9 cellular contexts compared by ENCODE assay signal in genomic region chr1:170664283-170664827, GRCh38. TPM values are rescaled to one million over a fixed set of nuclear protein-coding genes. Genes with fewer than 3 reads are reported as not detected.
DNase-seq lines count a peak whose midpoint lies in the region; FAIRE-seq and TF ChIP-seq lines count a peak whose summit lies in the region.
"Had no signal": no experiment of that assay in that cellular context is flagged by ENCODE, and none has a peak within 500 bp of the region (broad histone marks: within the 10 kb centered on the region; RNA-seq: fewer than 3 reads in every experiment).

No MANE protein-coding gene starts in this region.

- no peak for FAIRE-seq in urothelium cell line (lab: Jason Lieb, UNC)
- FAIRE-seq: TTC549 had no signal

- no peaks in the 10 kb centered on the region for H3K9me3 Mint-ChIP-seq in activated naive CD8-positive, alpha-beta T cell (ENCODE audit: low read depth)
- peaks cover 6% of the 10 kb centered on the region for H3K9me3 Mint-ChIP-seq in activated naive CD8-positive, alpha-beta T cell treated with anti-CD3 and anti-CD28 coated beads for 36 hours

- peaks cover 44% of the 10 kb centered on the region for H3K27me3 Mint-ChIP-seq in activated naive CD8-positive, alpha-beta T cell
- peaks cover 100% of the 10 kb centered on the region for H3K27me3 Mint-ChIP-seq in activated naive CD8-positive, alpha-beta T cell treated with anti-CD3 and anti-CD28 coated beads for 36 hours

- peak overlapping the region; percentile 52 for H3K4me3 Mint-ChIP-seq in activated naive CD8-positive, alpha-beta T cell
- H3K4me3 Mint-ChIP-seq in activated naive CD8-positive, alpha-beta T cell treated with anti-CD3 and anti-CD28 coated beads for 36 hours, result no peak overlapping the region

- H3K27ac Mint-ChIP-seq in activated naive CD8-positive, alpha-beta T cell, result no peak overlapping the region
- H3K27ac Mint-ChIP-seq in activated naive CD8-positive, alpha-beta T cell treated with anti-CD3 and anti-CD28 coated beads for 36 hours, result no peak overlapping the region

- peaks cover 54% of the 10 kb centered on the region for H3K4me1 Mint-ChIP-seq in activated naive CD8-positive, alpha-beta T cell (ENCODE audit: low read depth)
- peaks cover 30% of the 10 kb centered on the region for H3K4me1 Mint-ChIP-seq in activated naive CD8-positive, alpha-beta T cell treated with anti-CD3 and anti-CD28 coated beads for 36 hours

- H3K27ac ChIP-seq in coronary artery, result peak overlapping the region; percentile 90 to 97

- H3K4me3 ChIP-seq in coronary artery, result peak overlapping the region; percentile 71

- H3K36me3 Mint-ChIP-seq in activated naive CD8-positive, alpha-beta T cell, result no peaks in the 10 kb centered on the region
- peaks cover 5% of the 10 kb centered on the region for H3K36me3 Mint-ChIP-seq in activated naive CD8-positive, alpha-beta T cell treated with anti-CD3 and anti-CD28 coated beads for 36 hours

- no peak for DNase-seq in activated naive CD8-positive, alpha-beta T cell treated with anti-CD3 and anti-CD28 coated beads for 36 hours
- DNase-seq in coronary artery (ENCODE audit: low spot score) (no peak), medulla oblongata (ENCODE audit: extremely low spot score) (peak; percentile 22), urothelium cell line (ENCODE audit: low spot score) (peak; percentile 55), OCI-M2 (lab: John Stamatoyannopoulos, UW; ENCODE audit: unreplicated experiment) (no peak), T1000 (lab: John Stamatoyannopoulos, UW) (no peak), DMS 273 treated with DMSO at 0.1 percent for 48 hours (lab: John Stamatoyannopoulos, UW) (no peak)

- TF ChIP-seq CTCF in coronary artery (IDR thresholded peaks at IDR 0.05), result no peak

RNA-seq across cellular contexts. Expression of gene PRRX1, which starts 0.4 kb away (rescaled TPM):
- not detected for total RNA-seq in activated naive CD8-positive, alpha-beta T cell treated with anti-CD3 and anti-CD28 coated beads for 36 hours

Comparison
In these comparisons a context has a peak if more than half of its experiments do, and no peak if none do; other contexts are left out.
1. DNase-seq: peak in medulla oblongata (single experiment) and urothelium cell line (single experiment); none in activated naive CD8-positive, alpha-beta T cell treated with anti-CD3 and anti-CD28 coated beads for 36 hours (single experiment), coronary artery (single experiment), OCI-M2 (single experiment), T1000 (single experiment) and DMS 273 treated with DMSO at 0.1 percent for 48 hours (single experiment).